28 cellular contexts compared by ENCODE assay signal in genomic region chr10:3274414-3274813, GRCh38.
"Had no signal": no experiment of that assay in that cellular context is flagged by ENCODE, and none has a peak within 500 bp of the region (broad histone marks: within the 10 kb centered on the region; RNA-seq: fewer than 3 reads in every experiment).

No MANE protein-coding gene starts in this region.

- H3K4me2 ChIP-seq: hepatocyte had no signal

- H3K4me3 Mint-ChIP-seq: memory B cell; mesothelial cell of epicardium; naive B cell; natural killer cell treated with Interleukin-12 subunit alpha and Interleukin-12 subunit beta and Interleukin-15 and Interleukin-18, amount 100 ng/mL, for 72 hours; stimulated activated naive CD8-positive, alpha-beta T cell treated with anti-CD3 and anti-CD28 coated beads, Interleukin-15, amount 100 ng/mL, for 72 hours; type B pancreatic cell had no signal

- H3K9me3 ChIP-seq: esophagus muscularis mucosa, gastroesophageal sphincter, heart left ventricle, mucosa of descending colon, ovary, psoas muscle, tibial artery, uterus had no signal

- H3K4me3 ChIP-seq: dorsolateral prefrontal cortex, esophagus muscularis mucosa, gastroesophageal sphincter, heart left ventricle, hepatocyte, lung, mucosa of descending colon, ovary, psoas muscle, tibial artery, uterus had no signal

- H3K79me2 ChIP-seq: hepatocyte had no signal

- H3K27ac Mint-ChIP-seq: memory B cell; mesothelial cell of epicardium; natural killer cell treated with Interleukin-12 subunit alpha and Interleukin-12 subunit beta and Interleukin-15 and Interleukin-18, amount 100 ng/mL, for 72 hours; stimulated activated naive CD8-positive, alpha-beta T cell treated with anti-CD3 and anti-CD28 coated beads, Interleukin-15, amount 100 ng/mL, for 72 hours; type B pancreatic cell had no signal

- H3K27ac ChIP-seq: dorsolateral prefrontal cortex, esophagus muscularis mucosa, foreskin keratinocyte, gastroesophageal sphincter, heart left ventricle, hepatocyte, ovary, psoas muscle, tibial artery, uterus had no signal

- DNase-seq: effector CD4-positive, alpha-beta T cell; foreskin keratinocyte; heart left ventricle; kidney; mucosa of descending colon; naive B cell; nucleus accumbens; ovary; psoas muscle; right cardiac atrium; small intestine; stimulated activated CD4-positive, alpha-beta T cell treated with anti-CD3 and anti-CD28 coated beads, Interleukin-1b, Interleukin-23, amount 100 ng/mL, for 48 hours; stimulated activated CD4-positive, alpha-beta T cell treated with anti-CD3 and anti-CD28 coated beads, Interleukin-4, amount 100 ng/mL, for 1 hour; stimulated activated CD8-positive, alpha-beta memory T cell treated with anti-CD3 and anti-CD28 coated beads, Interleukin-4, amount 100 ng/mL, for 48 hours; stimulated activated naive CD4-positive, alpha-beta T cell; stimulated activated naive CD8-positive, alpha-beta T cell treated with anti-CD3 and anti-CD28 coated beads, Interleukin-15, amount 100 ng/mL, for 72 hours; uterus had no signal

- H2AFZ ChIP-seq: hepatocyte had no signal

- H3K36me3 ChIP-seq: esophagus muscularis mucosa, gastroesophageal sphincter, heart left ventricle, ovary, tibial artery, uterus had no signal

- H3K9me3 Mint-ChIP-seq: natural killer cell treated with Interleukin-12 subunit alpha and Interleukin-12 subunit beta and Interleukin-15 and Interleukin-18, amount 100 ng/mL, for 72 hours; stimulated activated naive CD8-positive, alpha-beta T cell treated with anti-CD3 and anti-CD28 coated beads, Interleukin-15, amount 100 ng/mL, for 72 hours; type B pancreatic cell had no signal

- H3K4me1 ChIP-seq: foreskin keratinocyte, psoas muscle, uterus had no signal

- ATAC-seq: foreskin keratinocyte; gastroesophageal sphincter; heart left ventricle; left lobe of liver; mucosa of descending colon; psoas muscle; right cardiac atrium; stimulated activated naive CD8-positive, alpha-beta T cell treated with anti-CD3 and anti-CD28 coated beads, Interleukin-15, amount 100 ng/mL, for 72 hours had no signal

- H3K27me3 ChIP-seq: esophagus muscularis mucosa, gastroesophageal sphincter, heart left ventricle, hepatocyte, ovary, tibial artery, uterus had no signal

- H3K4me1 Mint-ChIP-seq: memory B cell; stimulated activated naive CD8-positive, alpha-beta T cell treated with anti-CD3 and anti-CD28 coated beads, Interleukin-15, amount 100 ng/mL, for 72 hours had no signal

- H3K36me3 Mint-ChIP-seq: naive B cell; natural killer cell treated with Interleukin-12 subunit alpha and Interleukin-12 subunit beta and Interleukin-15 and Interleukin-18, amount 100 ng/mL, for 72 hours; type B pancreatic cell had no signal
